ENCODE assay signal across 11 cellular contexts in the genomic region with DNA sequence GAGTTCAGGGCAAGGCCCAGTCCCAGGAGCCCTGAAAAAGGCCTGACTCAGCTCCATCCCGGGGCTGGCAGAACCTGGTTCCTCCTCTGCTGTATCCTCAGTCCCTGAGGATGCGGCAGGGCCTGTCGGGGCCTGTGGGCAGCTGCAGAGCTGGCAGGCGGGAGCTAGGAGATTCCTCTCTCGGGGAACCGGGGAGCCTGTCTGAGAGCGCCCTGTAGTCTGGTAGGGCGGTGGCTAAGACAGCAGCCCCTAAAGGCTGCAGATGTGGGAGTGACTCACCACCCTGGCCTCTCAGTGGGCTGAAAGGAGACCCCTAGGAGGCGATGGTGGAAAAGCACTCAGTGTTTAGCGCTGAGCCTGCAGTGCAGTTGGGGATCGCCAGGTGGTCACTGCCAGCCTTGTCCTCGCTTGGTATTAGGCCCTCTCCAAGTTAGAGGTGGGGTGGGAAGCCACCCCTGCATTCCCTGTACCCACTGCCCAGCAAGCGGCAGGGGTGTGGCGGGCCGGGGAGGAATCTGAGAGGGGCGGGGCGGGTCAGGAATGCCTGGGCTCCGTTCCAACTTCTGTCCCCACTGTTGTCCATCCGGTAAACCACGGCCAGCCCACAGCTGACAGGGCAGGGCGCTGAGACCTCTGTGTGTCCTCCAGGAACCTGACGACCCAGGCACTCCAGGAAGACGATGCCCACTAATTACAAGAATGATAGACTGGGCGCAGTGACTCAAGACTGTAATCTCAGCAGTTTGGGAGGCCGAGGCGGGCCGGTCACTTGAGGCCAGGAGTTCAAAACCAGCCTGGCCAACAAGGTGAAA. TPM values are rescaled to one million over a fixed set of nuclear protein-coding genes. Genes with fewer than 3 reads are reported as not detected.
A peak's percentile ranks its signal among the peaks of the same experiment; 100 is the strongest.
DNase-seq lines count a peak whose midpoint lies in the region; ATAC-seq and TF ChIP-seq lines count a peak whose summit lies in the region.
"Had no signal": no experiment of that assay in that cellular context is flagged by ENCODE, and none has a peak within 500 bp of the region (broad histone marks: within the 10 kb centered on the region; RNA-seq: fewer than 3 reads in every experiment).

No MANE protein-coding gene starts in this region.

- no peak overlapping the region for H2AFZ ChIP-seq in PC-9

- no peak overlapping the region for H3K27ac Mint-ChIP-seq in activated CD4-positive, alpha-beta memory T cell treated with anti-CD3 and anti-CD28 coated beads for 36 hours
- no peak overlapping the region for H3K27ac Mint-ChIP-seq in activated T-cell treated with anti-CD3 and anti-CD28 coated beads, Interleukin-2, amount 50 U/mL, for 24 hours
- H3K27ac Mint-ChIP-seq: T-cell had no signal

- peak overlapping the region; percentile 39 for H3K4me2 ChIP-seq in PC-9

- no peaks in the 10 kb centered on the region for H3K9me3 Mint-ChIP-seq in activated CD4-positive, alpha-beta memory T cell treated with anti-CD3 and anti-CD28 coated beads for 36 hours
- H3K9me3 Mint-ChIP-seq in activated T-cell treated with anti-CD3 and anti-CD28 coated beads, Interleukin-2, amount 50 U/mL, for 24 hours = no peaks in the 10 kb centered on the region
- H3K9me3 Mint-ChIP-seq: T-cell had no signal

- DNase-seq in Daoy (ENCODE audit: low read depth) = peak; percentile 87
- DNase-seq in PC-9 = peak; percentile 96 to 97
- peak; percentile 13 for DNase-seq in fibroblast of pulmonary artery (ENCODE audit: low read depth)
- DNase-seq in omental fat pad (ENCODE audit: low spot score) = no peak
- DNase-seq in stimulated activated CD4-positive, alpha-beta T cell treated with anti-CD3 and anti-CD28 coated beads, Interleukin-4, amount 100 ng/mL, for 1 hour = no peak
- no peak for DNase-seq in activated CD4-positive, alpha-beta memory T cell treated with anti-CD3 and anti-CD28 coated beads for 36 hours
- no peak for DNase-seq in activated T-cell treated with anti-CD3 and anti-CD28 coated beads, Interleukin-2, amount 50 U/mL, for 24 hours
- DNase-seq: aorta, T-cell, tibial artery had no signal

- CTCF ChIA-PET in PC-9 (lab: Charles Lee) = interaction anchor here (0.5 kb wide), 1 partner anchor 63 kb away, joined by 5 read pairs; the partner anchor contains the start of gene CDH3
- CTCF ChIA-PET in activated CD4-positive, alpha-beta memory T cell treated with anti-CD3 and anti-CD28 coated beads for 36 hours (lab: Charles Lee) = interaction anchor here (1.1 to 2.0 kb wide), 3 partner anchors 75 to 179 kb away, joined by 3 to 10 read pairs (median 3); no protein-coding TSS in a partner anchor

- H3K36me3 Mint-ChIP-seq in activated CD4-positive, alpha-beta memory T cell treated with anti-CD3 and anti-CD28 coated beads for 36 hours = peaks cover 2% of the 10 kb centered on the region
- no peaks in the 10 kb centered on the region for H3K36me3 Mint-ChIP-seq in activated T-cell treated with anti-CD3 and anti-CD28 coated beads, Interleukin-2, amount 50 U/mL, for 24 hours (ENCODE audit: low read depth)
- H3K36me3 Mint-ChIP-seq: T-cell had no signal

- H3K27ac ChIP-seq in PC-9 = peak overlapping the region; percentile 80
- H3K27ac ChIP-seq: tibial artery had no signal

- no peaks in the 10 kb centered on the region for H3K36me3 ChIP-seq in PC-9 (ENCODE audit: low read depth)
- H3K36me3 ChIP-seq: tibial artery had no signal

- no peaks in the 10 kb centered on the region for H3K27me3 ChIP-seq in PC-9 (ENCODE audit: insufficient read depth, low read depth)

- BruUV-seq in PC-9 (replicated peaks; lab: Mats Ljungman, UMichigan) = no TSS peak

- H3K9me3 ChIP-seq in PC-9 (ENCODE audit: insufficient read depth, low read depth) = no peaks in the 10 kb centered on the region
- H3K9me3 ChIP-seq: tibial artery had no signal

- no peak overlapping the region for H3K4me3 Mint-ChIP-seq in activated CD4-positive, alpha-beta memory T cell treated with anti-CD3 and anti-CD28 coated beads for 36 hours
- H3K4me3 Mint-ChIP-seq in activated T-cell treated with anti-CD3 and anti-CD28 coated beads, Interleukin-2, amount 50 U/mL, for 24 hours = no peak overlapping the region
- H3K4me3 Mint-ChIP-seq: T-cell had no signal

- H3K9me2 ChIP-seq in PC-9 (ENCODE audit: insufficient read depth) = no peaks in the 10 kb centered on the region

- intact Hi-C loops in PC-9 (cut with micrococcal nuclease; ENCODE audit: unreplicated experiment) = loop anchor here (1.0 kb wide), 6 partner anchors 25 to 136 kb away; partner anchors contain the start of genes CDH1 and TANGO6
- intact Hi-C loops in activated CD4-positive, alpha-beta memory T cell treated with anti-CD3 and anti-CD28 coated beads for 36 hours (cut with micrococcal nuclease) = loop anchor here (10.0 kb wide), 1 partner anchor 417 kb away; no protein-coding TSS in a partner anchor

- ATAC-seq in omental fat pad (ENCODE audit: low FRiP score) (peak; percentile 29), GM18873 (IDR thresholded peaks at IDR 0.05; ENCODE audit: low FRiP score, unreplicated experiment) (no peak)
- ATAC-seq: T-cell had no signal

- H3K27me3 Mint-ChIP-seq in activated CD4-positive, alpha-beta memory T cell treated with anti-CD3 and anti-CD28 coated beads for 36 hours = peaks cover 10% of the 10 kb centered on the region
- peaks cover 19% of the 10 kb centered on the region for H3K27me3 Mint-ChIP-seq in activated T-cell treated with anti-CD3 and anti-CD28 coated beads, Interleukin-2, amount 50 U/mL, for 24 hours

- peaks cover 31% of the 10 kb centered on the region for H3K4me1 ChIP-seq in PC-9 (replicated peaks; ENCODE audit: insufficient read depth)

- H3K4me1 Mint-ChIP-seq in activated CD4-positive, alpha-beta memory T cell treated with anti-CD3 and anti-CD28 coated beads for 36 hours (ENCODE audit: low read depth) = peaks cover 13% of the 10 kb centered on the region
- peaks cover 13% of the 10 kb centered on the region for H3K4me1 Mint-ChIP-seq in activated T-cell treated with anti-CD3 and anti-CD28 coated beads, Interleukin-2, amount 50 U/mL, for 24 hours (ENCODE audit: low read depth)

- H3K79me2 ChIP-seq in PC-9 (ENCODE audit: low read depth) = no peaks in the 10 kb centered on the region

- TF ChIP-seq CTCF in PC-9 (conservative IDR thresholded peaks at IDR 0.05) = peak; percentile 69
- peak; percentile 4 for TF ChIP-seq CTCF in fibroblast of pulmonary artery (IDR thresholded peaks at IDR 0.05; ENCODE audit: low read length, missing control alignments)
- TF ChIP-seq CTCF in omental fat pad (IDR thresholded peaks at IDR 0.05) = no peak

- POLR2A ChIA-PET in PC-9 (lab: Charles Lee; ENCODE audit: unreplicated experiment) = interaction anchor here (0.5 to 0.8 kb wide), 6 partner anchors 29 to 1538 kb away, joined by 3 to 8 read pairs (median 6); partner anchors contain the start of genes CDH1 and NOL3
- POLR2A ChIA-PET in activated CD4-positive, alpha-beta memory T cell treated with anti-CD3 and anti-CD28 coated beads for 36 hours (lab: Charles Lee) = no interaction called here

- H4K20me1 ChIP-seq in PC-9 (ENCODE audit: insufficient read depth) = no peaks in the 10 kb centered on the region

- peaks cover 30% of the 10 kb centered on the region for H3F3A ChIP-seq in PC-9 (ENCODE audit: insufficient read depth, low read depth)

- H3K4me3 ChIP-seq in PC-9 (no peak overlapping the region), fibroblast of pulmonary artery (replicated peaks; ENCODE audit: low read depth, low read length) (no peak overlapping the region)
- H3K4me3 ChIP-seq: tibial artery had no signal

RNA-seq across cellular contexts. Expression of gene CDH1, which starts 29.5 kb away (rescaled TPM):
- under 0.01 TPM in 1 of 2 replicates, not detected in the other for total RNA-seq in Daoy (2014; rRNA removed; shearing (Covaris generic))
- total RNA-seq in PC-9 (2021) (117 and 120 TPM in 2 replicates), omental fat pad (10 to 100 TPM in 1 of 4 donors, 1 to 10 TPM in 2, not detected in 1; 1.8 to 18.7 (median 3.4) TPM)
- total RNA-seq in activated CD4-positive, alpha-beta memory T cell treated with anti-CD3 and anti-CD28 coated beads for 36 hours = 1 to 10 TPM; 2.4 to 3.1 TPM

Comparison
In these comparisons a context has a peak if more than half of its experiments do, and no peak if none do; other contexts are left out.
1. DNase-seq: peak in Daoy (single experiment), PC-9 (2 of 2) and fibroblast of pulmonary artery (single experiment); none in omental fat pad (single experiment), stimulated activated CD4-positive, alpha-beta T cell treated with anti-CD3 and anti-CD28 coated beads, Interleukin-4, amount 100 ng/mL, for 1 hour (single experiment), activated CD4-positive, alpha-beta memory T cell treated with anti-CD3 and anti-CD28 coated beads for 36 hours (single experiment) and activated T-cell treated with anti-CD3 and anti-CD28 coated beads, Interleukin-2, amount 50 U/mL, for 24 hours (single experiment).
2. CTCF ChIP-seq: peak in PC-9 (single experiment) and fibroblast of pulmonary artery (single experiment); none in omental fat pad (0 of 3).